ENCODE assay signal across 21 cellular contexts in genomic region chr7:156928406-156928747, GRCh38. TPM values are rescaled to one million over a fixed set of nuclear protein-coding genes. Genes with fewer than 3 reads are reported as not detected.
DNase-seq lines count a peak whose midpoint lies in the region; ATAC-seq, FAIRE-seq and TF ChIP-seq lines count a peak whose summit lies in the region.
"Had no signal": no experiment of that assay in that cellular context is flagged by ENCODE, and none has a peak within 500 bp of the region (broad histone marks: within the 10 kb centered on the region; RNA-seq: fewer than 3 reads in every experiment).

No MANE protein-coding gene starts in this region.

- intact Hi-C loops in HepG2 (cut with micrococcal nuclease; ENCODE audit: unreplicated experiment): no loop called here

- TF ChIP-seq EP300 in HepG2 (IDR thresholded peaks at IDR 0.05; ENCODE audit: low read depth in 2 of 2, low read length in 2 of 2) (no peak), HepG2 (CRISPR knock-in tag; IDR thresholded peaks at IDR 0.05; ENCODE audit: borderline replicate concordance) (no peak)

- TF ChIP-seq CTCF in liver (IDR thresholded peaks at IDR 0.05; ENCODE audit: low read depth, low read length, missing input control): no peak
- no peak for TF ChIP-seq CTCF in HepG2 (CRISPR knock-in tag; IDR thresholded peaks at IDR 0.05)
- TF ChIP-seq CTCF in WTC11 (IDR thresholded peaks at IDR 0.05): no peak

- H3K36me3 ChIP-seq in liver (ENCODE audit: control insufficient read depth in 4 of 4, insufficient read depth in 3 of 4, low read depth in 1 of 4, low read length in 3 of 4): no peaks in the 10 kb centered on the region
- H3K36me3 ChIP-seq in HepG2 (replicated peaks in 1 of 2; ENCODE audit: control insufficient read depth in 1 of 2, insufficient read depth in 2 of 2, low read length in 2 of 2): no peaks in the 10 kb centered on the region

- no peak overlapping the region for H3K4me3 Mint-ChIP-seq in T-helper 17 cell
- H3K4me3 Mint-ChIP-seq in WTC11: no peak overlapping the region
- H3K4me3 Mint-ChIP-seq: CD8-positive, alpha-beta T cell; IgD-negative memory B cell had no signal

- 54% methylated on average over 5 of the region's 5 CpGs for WGBS in liver
- WGBS in HepG2 (ENCODE audit: low lambda C conversion rate): 2% methylated on average over 4 of the region's 5 CpGs

- H3K27me3 Mint-ChIP-seq in T-helper 17 cell (peaks cover 4% of the 10 kb centered on the region), WTC11 (ENCODE audit: low read depth) (no peaks in the 10 kb centered on the region)

- no peak for TF ChIP-seq POLR2A in HepG2 (IDR thresholded peaks at IDR 0.05; ENCODE audit: insufficient read depth in 1 of 2, low read depth in 2 of 2, low read length in 2 of 2)

- no peak for DNase-seq in HepG2 (ENCODE audit: low spot score)
- DNase-seq in T-helper 17 cell: no peak
- peak; percentile 21 for DNase-seq in left lobe of liver (ENCODE audit: low spot score)
- no peak for DNase-seq in activated gamma-delta T cell (lab: John Stamatoyannopoulos, UW)
- no peak for DNase-seq in activated T-cell treated with anti-CD3 and anti-CD28 coated beads, Interleukin-2, amount 50 U/mL, for 1 hour
- no peak for DNase-seq in NCI-H2029 treated with DMSO at 0.1 percent for 48 hours (lab: John Stamatoyannopoulos, UW)
- no peak for DNase-seq in WTC11 (ENCODE audit: low spot score)
- DNase-seq: C1 segment of cervical spinal cord; Caco-2; CD8-positive, alpha-beta T cell; GF-D8; HCEC 1CT; MV-4-11; NCI-H1930; NCI-H2227 treated with DMSO at 0.1 percent for 48 hours; NCI-H526 treated with DMSO at 0.1 percent for 48 hours had no signal

- CTCF ChIA-PET in HepG2 (lab: Yijun Ruan, JAX; ENCODE audit: low intra/inter-chr PET ratio, low total read pairs) (no interaction called here), WTC11 (lab: Charles Lee) (interaction anchor here (1.5 kb wide), 1 partner anchor 15 kb away, joined by 4 read pairs; no protein-coding TSS in a partner anchor)

- ATAC-seq in HepG2 (no peak), T-helper 17 cell (no peak), left lobe of liver (no peak), WTC11 (no peak)
- ATAC-seq: CD8-positive, alpha-beta T cell had no signal

- POLR2A ChIA-PET in HepG2 (lab: Yijun Ruan, JAX): no interaction called here
- POLR2A ChIA-PET in WTC11 (lab: Charles Lee): interaction anchor here (0.6 kb wide), 1 partner anchor 1898 kb away, joined by 4 read pairs; no protein-coding TSS in a partner anchor

- H3K4me1 Mint-ChIP-seq in T-helper 17 cell (peaks cover 31% of the 10 kb centered on the region), WTC11 (peaks cover 6% of the 10 kb centered on the region)

- FAIRE-seq in HepG2 (lab: Jason Lieb, UNC): no peak
- FAIRE-seq: A204.1, GM12891, H1 had no signal

- in situ Hi-C loops in HepG2 (cut with HindIII; ENCODE audit: extremely low pct_ligation_motif_present, low pct_unique_long_range_greater_than_20kb): no loop called here

- no peaks in the 10 kb centered on the region for H3K79me2 ChIP-seq in HepG2 (ENCODE audit: insufficient read depth, low read length)

- no peak overlapping the region for H3K4me3 ChIP-seq in liver (ENCODE audit: low read depth in 1 of 3, low read length in 3 of 3)
- H3K4me3 ChIP-seq in HepG2 (replicated peaks in 1 of 3; ENCODE audit: insufficient read depth in 1 of 3, low read depth in 2 of 3, low read length in 3 of 3): no peak overlapping the region

- H3K4me2 ChIP-seq in HepG2 (ENCODE audit: low read depth, low read length): no peak overlapping the region

- no peaks in the 10 kb centered on the region for H3K36me3 Mint-ChIP-seq in T-helper 17 cell (ENCODE audit: low read depth)
- no peaks in the 10 kb centered on the region for H3K36me3 Mint-ChIP-seq in WTC11
- H3K36me3 Mint-ChIP-seq: CD8-positive, alpha-beta T cell; IgD-negative memory B cell had no signal

- no peaks in the 10 kb centered on the region for H4K20me1 ChIP-seq in HepG2 (ENCODE audit: insufficient read depth, low read length)

- no peak overlapping the region for H2AFZ ChIP-seq in HepG2 (ENCODE audit: low read length)

- H3K9me3 Mint-ChIP-seq in WTC11: peaks cover under 1% of the 10 kb centered on the region
- H3K9me3 Mint-ChIP-seq: IgD-negative memory B cell had no signal

- TF ChIP-seq RAD21 in liver (IDR thresholded peaks at IDR 0.05): no peak
- TF ChIP-seq RAD21 in HepG2 (CRISPR knock-in tag; IDR thresholded peaks at IDR 0.05): no peak

- H3K9ac ChIP-seq in liver (ENCODE audit: low read depth in 1 of 2, low read length in 2 of 2) (no peak overlapping the region), HepG2 (ENCODE audit: insufficient read depth, low read depth, low read length) (no peak overlapping the region)

- H3K9me3 ChIP-seq in liver (ENCODE audit: control insufficient read depth in 4 of 4, low read length in 3 of 4) (no peaks in the 10 kb centered on the region), HepG2 (ENCODE audit: low read length) (no peaks in the 10 kb centered on the region), T-helper 17 cell (ENCODE audit: control insufficient read depth, low read length, poor library complexity, severe bottlenecking) (no peaks in the 10 kb centered on the region)
- H3K9me3 ChIP-seq: Caco-2 had no signal

- H3K4me1 ChIP-seq in liver (ENCODE audit: control insufficient read depth in 4 of 4, insufficient read depth in 4 of 4, low read length in 3 of 4) (no peaks in the 10 kb centered on the region), HepG2 (ENCODE audit: insufficient read depth, low read length) (peaks cover 6% of the 10 kb centered on the region)
- H3K4me1 ChIP-seq: Caco-2 had no signal

- H3K27me3 ChIP-seq in liver (ENCODE audit: control insufficient read depth in 4 of 4, insufficient read depth in 4 of 4, low read length in 3 of 4) (no peaks in the 10 kb centered on the region), HepG2 (ENCODE audit: control insufficient read depth in 1 of 2, insufficient read depth in 2 of 2, low read length in 2 of 2) (peaks cover 0 to 35% of the 10 kb centered on the region in 2 experiments; a peak in 3 of 5 replicates)

- no peak overlapping the region for H3K27ac ChIP-seq in liver (ENCODE audit: low read depth in 1 of 2, low read length in 2 of 2)
- H3K27ac ChIP-seq in HepG2 (ENCODE audit: extremely low read length, insufficient read depth, low read length): no peak overlapping the region

- H3K27ac Mint-ChIP-seq in T-helper 17 cell (peak overlapping the region; percentile 88), WTC11 (no peak overlapping the region)
- H3K27ac Mint-ChIP-seq: IgD-negative memory B cell had no signal

- no TSS peak for BruUV-seq in HepG2 (replicated peaks; lab: Mats Ljungman, UMichigan)

RNA-seq across cellular contexts. Expression of gene NOM1, which starts 21.1 kb away (rescaled TPM):
- total RNA-seq in liver (10 to 100 TPM in 1 of 2 donors, 1 to 10 TPM in 1; 8.1 to 11.4 TPM), HepG2 (2016; rRNA removed; fragmentation: Illumina TruSeq; extraction: Trizol) (17.3 and 26.2 TPM in 2 replicates), T-helper 17 cell (10 to 100 TPM; 31.3 to 35.8 TPM), left lobe of liver (7.2 TPM), WTC11 (2021) (26.0 to 38.5 TPM (median 27.6 TPM) in 3 replicates)
- polyA plus RNA-seq in liver (1 to 10 TPM; 4.0 to 4.3 TPM), HepG2 (2011; rRNA removed) (14.0 and 14.2 TPM in 2 replicates)
- 19.4 and 19.6 TPM in 2 replicates for total RNA-seq in HepG2 (2016; cell fraction: cytosol; rRNA removed; fragmentation: Illumina TruSeq; extraction: Trizol; ENCODE audit: low read depth)
- 17.8 and 29.8 TPM in 2 replicates for total RNA-seq in HepG2 (2016; cell fraction: insoluble cytoplasmic fraction; rRNA removed; fragmentation: Illumina TruSeq; extraction: Trizol)
- 9.5 and 9.7 TPM in 2 replicates for total RNA-seq in HepG2 (2016; cell fraction: membrane; rRNA removed; fragmentation: Illumina TruSeq; extraction: Trizol)
- 38.8 and 47.6 TPM in 2 replicates for total RNA-seq in HepG2 (2016; cell fraction: nucleus; rRNA removed; fragmentation: Illumina TruSeq; extraction: Trizol)
- polyA plus RNA-seq in HepG2 (2011; cell fraction: cytosol; rRNA removed): 3.9 and 4.6 TPM in 2 replicates
- 31.2 and 37.8 TPM in 2 replicates for polyA plus RNA-seq in HepG2 (2011; cell fraction: nucleus; rRNA removed)
- 12.8 and 13.3 TPM in 2 replicates for polyA plus RNA-seq in HepG2 (2012)
- 0.77 and 1.1 TPM in 2 replicates for polyA plus RNA-seq in HepG2 (2016; cell fraction: cytosol; fragmentation: Illumina TruSeq; extraction: Trizol; ENCODE audit: low read depth)
- polyA plus RNA-seq in HepG2 (2016; cell fraction: insoluble cytoplasmic fraction; fragmentation: Illumina TruSeq; extraction: Trizol; ENCODE audit: low read depth): 13.4 and 13.7 TPM in 2 replicates
- 2.3 and 2.8 TPM in 2 replicates for polyA plus RNA-seq in HepG2 (2016; cell fraction: membrane; fragmentation: Illumina TruSeq; extraction: Trizol; ENCODE audit: low read depth)
- 57.7 and 61.6 TPM in 2 replicates for polyA plus RNA-seq in HepG2 (2016; cell fraction: nucleus; fragmentation: Illumina TruSeq; extraction: Trizol; ENCODE audit: insufficient read depth, low read depth)
- polyA minus RNA-seq in HepG2 (2011; rRNA and poly(A)+ RNA removed; ENCODE audit: low replicate concordance): 25.8 and 45.7 TPM in 2 replicates
- 5.3 and 6.9 TPM in 2 replicates for polyA minus RNA-seq in HepG2 (2011; cell fraction: cytosol; rRNA and poly(A)+ RNA removed)
- polyA minus RNA-seq in HepG2 (2011; cell fraction: nucleus; rRNA and poly(A)+ RNA removed): 44.3 and 51.8 TPM in 2 replicates

RNA-seq across cellular contexts. Expression of gene LMBR1, which starts 35.4 kb away (rescaled TPM):
- total RNA-seq in liver (10 to 100 TPM; 22.9 to 35.7 TPM), HepG2 (2016; rRNA removed; fragmentation: Illumina TruSeq; extraction: Trizol) (30.4 and 39.6 TPM in 2 replicates), T-helper 17 cell (10 to 100 TPM; 47.3 to 53.0 TPM), left lobe of liver (28.7 TPM), WTC11 (2021) (55.6 to 57.3 TPM (median 56.5 TPM) in 3 replicates)
- polyA plus RNA-seq in liver (10 to 100 TPM; 11.2 to 12.9 TPM), HepG2 (2011; rRNA removed) (18.7 and 20.9 TPM in 2 replicates)
- total RNA-seq in HepG2 (2016; cell fraction: cytosol; rRNA removed; fragmentation: Illumina TruSeq; extraction: Trizol; ENCODE audit: low read depth): 32.2 and 34.5 TPM in 2 replicates
- total RNA-seq in HepG2 (2016; cell fraction: insoluble cytoplasmic fraction; rRNA removed; fragmentation: Illumina TruSeq; extraction: Trizol): 31.7 and 39.8 TPM in 2 replicates
- 35.2 and 35.7 TPM in 2 replicates for total RNA-seq in HepG2 (2016; cell fraction: membrane; rRNA removed; fragmentation: Illumina TruSeq; extraction: Trizol)
- total RNA-seq in HepG2 (2016; cell fraction: nucleus; rRNA removed; fragmentation: Illumina TruSeq; extraction: Trizol): 74.2 and 80.7 TPM in 2 replicates
- polyA plus RNA-seq in HepG2 (2011; cell fraction: cytosol; rRNA removed): 14.8 and 17.5 TPM in 2 replicates
- 48.7 and 53.2 TPM in 2 replicates for polyA plus RNA-seq in HepG2 (2011; cell fraction: nucleus; rRNA removed)
- 16.2 and 18.9 TPM in 2 replicates for polyA plus RNA-seq in HepG2 (2012)
- 6.0 and 6.1 TPM in 2 replicates for polyA plus RNA-seq in HepG2 (2016; cell fraction: cytosol; fragmentation: Illumina TruSeq; extraction: Trizol; ENCODE audit: low read depth)
- polyA plus RNA-seq in HepG2 (2016; cell fraction: insoluble cytoplasmic fraction; fragmentation: Illumina TruSeq; extraction: Trizol; ENCODE audit: low read depth): 24.4 and 27.6 TPM in 2 replicates
- 16.2 and 17.5 TPM in 2 replicates for polyA plus RNA-seq in HepG2 (2016; cell fraction: membrane; fragmentation: Illumina TruSeq; extraction: Trizol; ENCODE audit: low read depth)
- 38.6 and 52.3 TPM in 2 replicates for polyA plus RNA-seq in HepG2 (2016; cell fraction: nucleus; fragmentation: Illumina TruSeq; extraction: Trizol; ENCODE audit: insufficient read depth, low read depth)
- polyA minus RNA-seq in HepG2 (2011; rRNA and poly(A)+ RNA removed; ENCODE audit: low replicate concordance): 52.9 and 78.7 TPM in 2 replicates
- 24.6 and 26.7 TPM in 2 replicates for polyA minus RNA-seq in HepG2 (2011; cell fraction: cytosol; rRNA and poly(A)+ RNA removed)
- 160 and 168 TPM in 2 replicates for polyA minus RNA-seq in HepG2 (2011; cell fraction: nucleus; rRNA and poly(A)+ RNA removed)
